ENCODE assay signal across 8 cellular contexts in the genomic region with DNA sequence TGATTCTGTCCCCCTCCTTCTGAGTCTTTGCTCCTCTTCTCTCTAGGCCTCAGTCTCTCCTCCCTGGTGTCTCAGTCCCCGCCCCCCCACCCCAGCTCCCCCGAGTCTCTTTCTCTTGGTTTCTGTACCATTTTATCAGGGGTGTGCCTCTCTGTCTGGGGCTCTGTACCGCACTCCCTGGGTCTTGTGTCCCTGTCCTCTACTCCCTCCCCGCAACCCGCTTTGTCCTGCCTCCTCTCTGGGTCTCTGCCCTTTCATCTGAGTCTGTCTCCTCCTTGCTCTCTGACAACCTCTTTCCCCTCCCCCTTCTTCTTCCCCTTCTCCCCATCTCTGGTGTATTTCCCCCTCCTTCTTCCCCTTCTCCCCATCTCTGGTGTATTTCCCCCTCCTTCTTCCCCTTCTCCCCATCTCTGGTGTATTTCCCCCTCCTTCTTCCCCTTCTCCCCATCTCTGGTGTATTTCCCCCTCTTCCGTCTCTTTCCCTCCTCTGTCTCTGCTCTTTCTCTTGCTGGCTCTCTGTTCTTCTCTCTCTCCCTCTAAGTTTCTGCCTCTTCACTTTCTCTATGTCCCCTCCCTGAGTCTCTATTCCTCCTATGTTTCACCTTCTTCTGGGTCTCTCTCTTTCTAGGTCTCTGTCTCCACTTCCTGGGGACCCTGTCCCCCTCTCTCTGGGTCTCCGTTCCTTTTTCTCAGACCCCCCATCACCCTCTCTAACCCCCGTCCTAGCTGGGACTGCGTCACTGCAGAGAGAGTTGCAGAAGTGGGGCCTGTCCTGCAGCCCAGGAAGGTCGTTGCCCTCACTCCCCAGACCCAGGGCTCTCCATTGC. TPM values are rescaled to one million over a fixed set of nuclear protein-coding genes. Genes with fewer than 3 reads are reported as not detected.
DNase-seq lines count a peak whose midpoint lies in the region; ATAC-seq, FAIRE-seq and TF ChIP-seq lines count a peak whose summit lies in the region.

No MANE protein-coding gene starts in this region.

- H3K27ac Mint-ChIP-seq in CD4-positive, alpha-beta memory T cell: peak overlapping the region; percentile 66 to 96 (median 90)
- no peak overlapping the region for H3K27ac Mint-ChIP-seq in natural killer cell treated with Interleukin-12 subunit alpha and Interleukin-12 subunit beta and Interleukin-15 and Interleukin-18, amount 100 ng/mL, for 72 hours

- TF ChIP-seq EP300 in K562 (IDR thresholded peaks at IDR 0.05; ENCODE audit: low read length): no peak

- TF ChIP-seq CTCF in HEK293 (tag by site-specific recombination; IDR thresholded peaks at IDR 0.05) (no peak), K562 (IDR thresholded peaks at IDR 0.05 in 2 of 3, conservative IDR thresholded peaks at IDR 0.05 in 1 of 3; ENCODE audit: insufficient read depth in 2 of 3, low read depth in 1 of 3, low read length in 3 of 3) (no peak)

- H3K9me3 ChIP-seq in CD4-positive, alpha-beta memory T cell (ENCODE audit: control insufficient read depth in 1 of 2, low read length in 2 of 2): no peaks in the 10 kb centered on the region
- no peaks in the 10 kb centered on the region for H3K9me3 ChIP-seq in HEK293 (ENCODE audit: control insufficient read depth, insufficient read depth, low read depth, low read length)
- H3K9me3 ChIP-seq in K562 (replicated peaks; ENCODE audit: control insufficient read depth, insufficient read depth, low read depth, low read length): no peaks in the 10 kb centered on the region

- intact Hi-C loops in CD4-positive, alpha-beta memory T cell (cut with micrococcal nuclease): loop anchor here (5.0 kb wide), 1 partner anchor 51 kb away; a partner anchor contains a TSS
- intact Hi-C loops in K562 (cut with micrococcal nuclease): no loop called here

- H3K27ac ChIP-seq in CD4-positive, alpha-beta memory T cell (ENCODE audit: low read depth, low read length): no peak overlapping the region
- H3K27ac ChIP-seq in HEK293 (ENCODE audit: extremely low read depth, low read depth, low read length): no peak overlapping the region
- H3K27ac ChIP-seq in K562 (ENCODE audit: extremely low read depth, low read depth, low read length): peak overlapping the region; percentile 6; the same call in 1 of the 3 replicates

- peaks cover 15% of the 10 kb centered on the region for H4K20me1 ChIP-seq in K562 (replicated peaks; ENCODE audit: control insufficient read depth, insufficient read depth, low read length)

- H3K79me2 ChIP-seq in K562 (ENCODE audit: control insufficient read depth, insufficient read depth, low read length): peaks cover 41% of the 10 kb centered on the region

- in situ Hi-C loops in K562 (cut with MboI): loop anchor here (10.0 kb wide), 1 partner anchor 1217 kb away; a partner anchor contains a TSS

- no peaks in the 10 kb centered on the region for H3K9me1 ChIP-seq in K562 (ENCODE audit: control insufficient read depth, insufficient read depth, low read length)

- no peak overlapping the region for H3K4me3 ChIP-seq in CD4-positive, alpha-beta memory T cell (ENCODE audit: low read length in 2 of 2)
- H3K4me3 ChIP-seq in HEK293 (ENCODE audit: low read depth, low read length) (peak overlapping the region; percentile 10), K562 (peak overlapping the region; percentile 42)

- no peak for DNase-seq in CD4-positive, alpha-beta memory T cell
- peak in 1 of 4 experiments; percentile 56 for DNase-seq in K562 (ENCODE audit: extremely low read depth in 1 of 4, low spot score in 3 of 4)
- DNase-seq in natural killer cell treated with Interleukin-12 subunit alpha and Interleukin-12 subunit beta and Interleukin-15 and Interleukin-18, amount 100 ng/mL, for 72 hours (ENCODE audit: low spot score): peak; percentile 0
- no peak for DNase-seq in stimulated activated CD4-positive, alpha-beta T cell treated with anti-CD3 and anti-CD28 coated beads, Interleukin-15, amount 100 ng/mL, for 24 hours
- DNase-seq in RKO (ENCODE audit: low spot score): no peak
- no peak for DNase-seq in foreskin melanocyte

- H3K9ac ChIP-seq in K562 (ENCODE audit: insufficient read depth in 1 of 2, low read depth in 2 of 2, low read length in 2 of 2): peak overlapping the region in 1 of 2 experiments; percentile 71; a peak in 2 of 4 replicates

- peaks cover 31% of the 10 kb centered on the region for H3K27me3 ChIP-seq in CD4-positive, alpha-beta memory T cell (ENCODE audit: insufficient read depth, low read length)
- H3K27me3 ChIP-seq in K562 (ENCODE audit: control insufficient read depth in 2 of 2, insufficient read depth in 2 of 2, low read length in 2 of 2): no peaks in the 10 kb centered on the region

- peaks cover 0 to 29% (median 12%) of the 10 kb centered on the region in 8 donors for H3K9me3 Mint-ChIP-seq in CD4-positive, alpha-beta memory T cell
- H3K9me3 Mint-ChIP-seq in natural killer cell treated with Interleukin-12 subunit alpha and Interleukin-12 subunit beta and Interleukin-15 and Interleukin-18, amount 100 ng/mL, for 72 hours: peaks cover 3% of the 10 kb centered on the region

- peaks cover 40 to 77% (median 55%) of the 10 kb centered on the region in 4 donors for H3K4me1 Mint-ChIP-seq in CD4-positive, alpha-beta memory T cell
- H3K4me1 Mint-ChIP-seq in natural killer cell treated with Interleukin-12 subunit alpha and Interleukin-12 subunit beta and Interleukin-15 and Interleukin-18, amount 100 ng/mL, for 72 hours (ENCODE audit: low read depth in 2 of 2): peaks cover 55 to 60% of the 10 kb centered on the region in 2 donors

- ATAC-seq in K562: no peak
- ATAC-seq in natural killer cell treated with Interleukin-12 subunit alpha and Interleukin-12 subunit beta and Interleukin-15 and Interleukin-18, amount 100 ng/mL, for 72 hours: no peak
- ATAC-seq in HG03469 (IDR thresholded peaks at IDR 0.05; ENCODE audit: unreplicated experiment): no peak

- H3K36me3 ChIP-seq in CD4-positive, alpha-beta memory T cell (ENCODE audit: insufficient read depth, low read length): no peaks in the 10 kb centered on the region
- H3K36me3 ChIP-seq in HEK293 (ENCODE audit: control insufficient read depth in 2 of 2, insufficient read depth in 1 of 2, low read length in 2 of 2): no peaks in the 10 kb centered on the region
- H3K36me3 ChIP-seq in K562 (ENCODE audit: control insufficient read depth, insufficient read depth, low read length): no peaks in the 10 kb centered on the region; the same call in 2 of the 3 replicates

- H3K4me2 ChIP-seq in K562 (ENCODE audit: insufficient read depth, low read length): peak overlapping the region; percentile 89

- H3K36me3 Mint-ChIP-seq in CD4-positive, alpha-beta memory T cell: peaks cover 5 to 6% of the 10 kb centered on the region in 2 donors
- peaks cover 25% of the 10 kb centered on the region for H3K36me3 Mint-ChIP-seq in natural killer cell treated with Interleukin-12 subunit alpha and Interleukin-12 subunit beta and Interleukin-15 and Interleukin-18, amount 100 ng/mL, for 72 hours

- H2AFZ ChIP-seq in K562 (ENCODE audit: low read depth, low read length): no peak overlapping the region

- TF ChIP-seq RAD21 in K562 (CRISPR knock-in tag; conservative IDR thresholded peaks at IDR 0.05 in 1 of 2, IDR thresholded peaks at IDR 0.05 in 1 of 2): no peak

- WGBS in K562 (ENCODE audit: insufficient coverage, low coverage, missing lambda C conversion rate): 26% methylated on average over 7 of the region's 10 CpGs

- TF ChIP-seq POLR2A in K562 (conservative IDR thresholded peaks at IDR 0.05): no peak

- CTCF ChIA-PET in CD4-positive, alpha-beta memory T cell (lab: Charles Lee; ENCODE audit: partially characterized antibody): no interaction called here
- CTCF ChIA-PET in HEK293 (lab: Yijun Ruan, JAX): no interaction called here
- CTCF ChIA-PET in K562 (lab: Yijun Ruan, JAX; ENCODE audit: low intra/inter-chr PET ratio): interaction anchor here (0.6 kb wide), 1 partner anchor 79 kb away, joined by 3 read pairs; no protein-coding TSS in a partner anchor

- H3K27me3 Mint-ChIP-seq in CD4-positive, alpha-beta memory T cell: peaks cover 23 to 52% of the 10 kb centered on the region in 2 donors
- H3K27me3 Mint-ChIP-seq in natural killer cell treated with Interleukin-12 subunit alpha and Interleukin-12 subunit beta and Interleukin-15 and Interleukin-18, amount 100 ng/mL, for 72 hours: peaks cover 41 to 52% of the 10 kb centered on the region in 2 donors

- peak overlapping the region; percentile 65 to 87 (median 71) for H3K4me3 Mint-ChIP-seq in CD4-positive, alpha-beta memory T cell
- H3K4me3 Mint-ChIP-seq in natural killer cell treated with Interleukin-12 subunit alpha and Interleukin-12 subunit beta and Interleukin-15 and Interleukin-18, amount 100 ng/mL, for 72 hours: peak overlapping the region; percentile 83

- POLR2A ChIA-PET in CD4-positive, alpha-beta memory T cell (lab: Charles Lee; ENCODE audit: partially characterized antibody): interaction anchor here (3.0 to 3.8 kb wide), 2 partner anchors 26 to 53 kb away, joined by 8 to 27 read pairs; a partner anchor contains a TSS
- POLR2A ChIA-PET in HEK293 (lab: Yijun Ruan, JAX): no interaction called here
- POLR2A ChIA-PET in K562 (lab: Yijun Ruan, JAX): interaction anchor here (0.6 kb wide), 1 partner anchor 120 kb away, joined by 3 read pairs; no protein-coding TSS in a partner anchor

- BruUV-seq in K562 (replicated peaks; lab: Mats Ljungman, UMichigan): no TSS peak

- FAIRE-seq in K562 (lab: Jason Lieb, UNC): peak; percentile 32

- H3K4me1 ChIP-seq in CD4-positive, alpha-beta memory T cell (ENCODE audit: insufficient read depth, low read length): peaks cover 63% of the 10 kb centered on the region
- H3K4me1 ChIP-seq in HEK293 (ENCODE audit: control insufficient read depth, insufficient read depth, low read length) (peaks cover 16% of the 10 kb centered on the region), K562 (replicated peaks in 1 of 2; ENCODE audit: control insufficient read depth in 2 of 2, insufficient read depth in 2 of 2, low read length in 2 of 2) (peaks cover 49 to 77% of the 10 kb centered on the region in 2 experiments)

RNA-seq across cellular contexts. Expression of a gene that starts 2.2 kb away (rescaled TPM):
- total RNA-seq in CD4-positive, alpha-beta memory T cell: 1 to 10 TPM; 1.6 to 1.7 TPM
- polyA plus RNA-seq in CD4-positive, alpha-beta memory T cell: not detected
- 19.8 and 38.5 TPM in 2 replicates for total RNA-seq in K562 (2011; cell fraction: chromatin; rRNA removed; ENCODE audit: low replicate concordance)
- total RNA-seq in K562 (2011; cell fraction: nucleolus; rRNA removed): 17.0 and 18.4 TPM in 2 replicates
- 18.8 and 48.6 TPM in 2 replicates for total RNA-seq in K562 (2011; cell fraction: nucleoplasm; rRNA removed)
- 1.8 and 4.0 TPM in 2 replicates for total RNA-seq in K562 (2014; rRNA removed)
- total RNA-seq in K562 (2014; rRNA removed; fragmentation: Illumina TruSeq; extraction: Trizol): 1.4 and 1.7 TPM in 2 replicates
- 2.1 and 3.0 TPM in 2 replicates for total RNA-seq in K562 (2015; rRNA removed; fragmentation: Illumina TruSeq; extraction: Trizol)
- total RNA-seq in K562 (2021): 20.2 and 26.2 TPM in 2 replicates
- 2.0 and 3.7 TPM in 2 replicates for polyA plus RNA-seq in K562 (2011; rRNA removed)
- 2.0 and 2.7 TPM in 2 replicates for polyA plus RNA-seq in K562 (2011; cell fraction: cytosol; rRNA removed)
- 12.7 and 28.1 TPM in 2 replicates for polyA plus RNA-seq in K562 (2011; cell fraction: nucleus; rRNA removed)
- polyA plus RNA-seq in K562 (2012): 10.3 and 13.2 TPM in 2 replicates
- polyA plus RNA-seq in K562 (2014; fragmentation: Illumina TruSeq; extraction: Trizol): 14.9 and 16.4 TPM in 2 replicates
- polyA plus RNA-seq in K562 (2014; fragmentation: Nextera tagmentation; extraction: Ambion mirVana): under 1 TPM; 0.03 to 0.06 TPM
- polyA plus RNA-seq in K562 (2014; rRNA removed): 13.2 and 14.2 TPM in 2 replicates
- 1.2 and 2.0 TPM in 2 replicates for polyA minus RNA-seq in K562 (2011; rRNA and poly(A)+ RNA removed)
- 8.9 and 10.9 TPM in 2 replicates for polyA minus RNA-seq in K562 (2011; cell fraction: cytosol; rRNA and poly(A)+ RNA removed)
- 7.8 and 7.9 TPM in 2 replicates for polyA minus RNA-seq in K562 (2011; cell fraction: nucleus; rRNA and poly(A)+ RNA removed)
- 10 to 100 TPM in 1 of 2 donors, 1 to 10 TPM in 1; 1.9 to 25.8 TPM for total RNA-seq in natural killer cell treated with Interleukin-12 subunit alpha and Interleukin-12 subunit beta and Interleukin-15 and Interleukin-18, amount 100 ng/mL, for 72 hours

RNA-seq across cellular contexts. Expression of a gene that starts 34.0 kb away (rescaled TPM):
- total RNA-seq in CD4-positive, alpha-beta memory T cell: 1 to 10 TPM; 4.8 to 6.6 TPM
- under 1 TPM; 0.57 to 0.61 TPM for polyA plus RNA-seq in CD4-positive, alpha-beta memory T cell
- 3.9 and 8.3 TPM in 2 replicates for total RNA-seq in K562 (2011; cell fraction: chromatin; rRNA removed; ENCODE audit: low replicate concordance)
- total RNA-seq in K562 (2011; cell fraction: nucleolus; rRNA removed): 5.0 and 5.5 TPM in 2 replicates
- 3.6 and 5.6 TPM in 2 replicates for total RNA-seq in K562 (2011; cell fraction: nucleoplasm; rRNA removed)
- total RNA-seq in K562 (2014; rRNA removed): 0.41 and 0.78 TPM in 2 replicates
- total RNA-seq in K562 (2014; rRNA removed; fragmentation: Illumina TruSeq; extraction: Trizol): 0.45 and 0.65 TPM in 2 replicates
- 0.45 and 0.76 TPM in 2 replicates for total RNA-seq in K562 (2015; rRNA removed; fragmentation: Illumina TruSeq; extraction: Trizol)
- 1.9 and 2.3 TPM in 2 replicates for total RNA-seq in K562 (2021)
- polyA plus RNA-seq in K562 (2011; rRNA removed): 1.2 and 1.9 TPM in 2 replicates
- 1.4 and 1.9 TPM in 2 replicates for polyA plus RNA-seq in K562 (2011; cell fraction: cytosol; rRNA removed)
- polyA plus RNA-seq in K562 (2011; cell fraction: nucleus; rRNA removed): 11.3 and 12.5 TPM in 2 replicates
- polyA plus RNA-seq in K562 (2012): 2.0 and 3.0 TPM in 2 replicates
- 0.89 and 1.1 TPM in 2 replicates for polyA plus RNA-seq in K562 (2014; fragmentation: Illumina TruSeq; extraction: Trizol)
- polyA plus RNA-seq in K562 (2014; fragmentation: Nextera tagmentation; extraction: Ambion mirVana): under 1 TPM; 0.25 to 0.49 TPM
- polyA plus RNA-seq in K562 (2014; rRNA removed): 0.69 and 1.6 TPM in 2 replicates
- polyA minus RNA-seq in K562 (2011; rRNA and poly(A)+ RNA removed): 0.42 and 0.57 TPM in 2 replicates
- polyA minus RNA-seq in K562 (2011; cell fraction: cytosol; rRNA and poly(A)+ RNA removed): 1.5 TPM in 1 of 2 replicates, not detected in the other
- 2.0 and 2.2 TPM in 2 replicates for polyA minus RNA-seq in K562 (2011; cell fraction: nucleus; rRNA and poly(A)+ RNA removed)
- total RNA-seq in natural killer cell treated with Interleukin-12 subunit alpha and Interleukin-12 subunit beta and Interleukin-15 and Interleukin-18, amount 100 ng/mL, for 72 hours: 10 to 100 TPM in 1 of 2 donors, 1 to 10 TPM in 1; 2.4 to 12.4 TPM

RNA-seq across cellular contexts. Expression of a gene that starts 44.9 kb away (rescaled TPM):
- 100 to 1,000 TPM; 103 to 109 TPM for total RNA-seq in CD4-positive, alpha-beta memory T cell
- polyA plus RNA-seq in CD4-positive, alpha-beta memory T cell: 10 to 100 TPM; 86.9 to 88.0 TPM
- total RNA-seq in K562 (2011; cell fraction: chromatin; rRNA removed; ENCODE audit: low replicate concordance): 31.6 and 83.2 TPM in 2 replicates
- 66.3 and 72.5 TPM in 2 replicates for total RNA-seq in K562 (2011; cell fraction: nucleolus; rRNA removed)
- total RNA-seq in K562 (2011; cell fraction: nucleoplasm; rRNA removed): 41.0 and 45.6 TPM in 2 replicates
- total RNA-seq in K562 (2014; rRNA removed) (51.4 and 68.1 TPM in 2 replicates), K562 (2014; rRNA removed; fragmentation: Illumina TruSeq; extraction: Trizol) (10.6 and 12.3 TPM in 2 replicates), K562 (2015; rRNA removed; fragmentation: Illumina TruSeq; extraction: Trizol) (32.9 and 35.0 TPM in 2 replicates), K562 (2021) (56.7 and 58.2 TPM in 2 replicates)
- polyA plus RNA-seq in K562 (2011; rRNA removed) (24.0 and 37.5 TPM in 2 replicates), K562 (2014; fragmentation: Illumina TruSeq; extraction: Trizol) (23.8 and 51.0 TPM in 2 replicates), K562 (2014; fragmentation: Nextera tagmentation; extraction: Ambion mirVana) (1 to 10 TPM in 1 of 2 experiments, under 1 TPM in 1; 0.11 to 1.5 TPM), K562 (2014; rRNA removed) (61.9 and 73.8 TPM in 2 replicates)
- polyA plus RNA-seq in K562 (2011; cell fraction: cytosol; rRNA removed): 42.2 and 70.3 TPM in 2 replicates
- polyA plus RNA-seq in K562 (2011; cell fraction: nucleus; rRNA removed): 71.7 and 110 TPM in 2 replicates
- 51.4 and 65.3 TPM in 2 replicates for polyA plus RNA-seq in K562 (2012)
- polyA minus RNA-seq in K562 (2011; rRNA and poly(A)+ RNA removed): 12.7 and 17.8 TPM in 2 replicates
- 15.7 and 17.4 TPM in 2 replicates for polyA minus RNA-seq in K562 (2011; cell fraction: cytosol; rRNA and poly(A)+ RNA removed)
- 28.8 and 37.7 TPM in 2 replicates for polyA minus RNA-seq in K562 (2011; cell fraction: nucleus; rRNA and poly(A)+ RNA removed)
- 10 to 100 TPM; 84.5 to 91.9 TPM for total RNA-seq in natural killer cell treated with Interleukin-12 subunit alpha and Interleukin-12 subunit beta and Interleukin-15 and Interleukin-18, amount 100 ng/mL, for 72 hours

RNA-seq across cellular contexts. Expression of a gene that starts 52.7 kb away (rescaled TPM):
- 10 to 100 TPM; 40.4 to 41.1 TPM for total RNA-seq in CD4-positive, alpha-beta memory T cell
- polyA plus RNA-seq in CD4-positive, alpha-beta memory T cell: 10 to 100 TPM; 29.3 to 30.7 TPM
- total RNA-seq in K562 (2011; cell fraction: chromatin; rRNA removed; ENCODE audit: low replicate concordance): 79.9 and 373 TPM in 2 replicates
- total RNA-seq in K562 (2011; cell fraction: nucleolus; rRNA removed): 460 and 477 TPM in 2 replicates
- 147 and 179 TPM in 2 replicates for total RNA-seq in K562 (2011; cell fraction: nucleoplasm; rRNA removed)
- total RNA-seq in K562 (2014; rRNA removed) (258 and 338 TPM in 2 replicates), K562 (2014; rRNA removed; fragmentation: Illumina TruSeq; extraction: Trizol) (15.3 and 28.3 TPM in 2 replicates), K562 (2015; rRNA removed; fragmentation: Illumina TruSeq; extraction: Trizol) (89.4 and 95.2 TPM in 2 replicates), K562 (2021) (296 and 312 TPM in 2 replicates)
- polyA plus RNA-seq in K562 (2011; rRNA removed) (45.2 and 88.6 TPM in 2 replicates), K562 (2014; fragmentation: Illumina TruSeq; extraction: Trizol) (47.8 and 97.9 TPM in 2 replicates), K562 (2014; fragmentation: Nextera tagmentation; extraction: Ambion mirVana) (1 to 10 TPM; 1.3 to 6.4 TPM), K562 (2014; rRNA removed) (161 and 163 TPM in 2 replicates)
- polyA plus RNA-seq in K562 (2011; cell fraction: cytosol; rRNA removed): 86.2 and 222 TPM in 2 replicates
- 460 and 607 TPM in 2 replicates for polyA plus RNA-seq in K562 (2011; cell fraction: nucleus; rRNA removed)
- polyA plus RNA-seq in K562 (2012): 164 and 224 TPM in 2 replicates
- polyA minus RNA-seq in K562 (2011; rRNA and poly(A)+ RNA removed): 33.3 and 52.7 TPM in 2 replicates
- polyA minus RNA-seq in K562 (2011; cell fraction: cytosol; rRNA and poly(A)+ RNA removed): 165 and 236 TPM in 2 replicates
- polyA minus RNA-seq in K562 (2011; cell fraction: nucleus; rRNA and poly(A)+ RNA removed): 166 and 171 TPM in 2 replicates
- 100 to 1,000 TPM in 1 of 2 donors, 10 to 100 TPM in 1; 80.0 to 246 TPM for total RNA-seq in natural killer cell treated with Interleukin-12 subunit alpha and Interleukin-12 subunit beta and Interleukin-15 and Interleukin-18, amount 100 ng/mL, for 72 hours

Comparison
In these comparisons a context has a peak if more than half of its experiments do, and no peak if none do; other contexts are left out.
1. H3K4me3 ChIP-seq: peak in HEK293 (single experiment) and K562 (single experiment); none in CD4-positive, alpha-beta memory T cell (0 of 2).
2. H3K27ac Mint-ChIP-seq: peak in CD4-positive, alpha-beta memory T cell (7 of 7); none in natural killer cell treated with Interleukin-12 subunit alpha and Interleukin-12 subunit beta and Interleukin-15 and Interleukin-18, amount 100 ng/mL, for 72 hours (0 of 2).